ENCODE assay signal across 24 cellular contexts in genomic region chr3:14507345-14507741, GRCh38. TPM values are rescaled to one million over a fixed set of nuclear protein-coding genes. Genes with fewer than 3 reads are reported as not detected.
DNase-seq lines count a peak whose midpoint lies in the region; ATAC-seq and TF ChIP-seq lines count a peak whose summit lies in the region.
"Had no signal": no experiment of that assay in that cellular context is flagged by ENCODE, and none has a peak within 500 bp of the region (broad histone marks: within the 10 kb centered on the region; RNA-seq: fewer than 3 reads in every experiment).

No MANE protein-coding gene starts in this region.

- H2AK5ac ChIP-seq in neuronal stem cell (ENCODE audit: low read depth, low read length): peak overlapping the region; percentile 51

- no peak overlapping the region for H2BK15ac ChIP-seq in neuronal stem cell (ENCODE audit: low read length)

- H3K4ac ChIP-seq in neuronal stem cell (ENCODE audit: low read length): no peak overlapping the region

- H3K36me3 ChIP-seq in PC-9 (ENCODE audit: low read depth) (no peaks in the 10 kb centered on the region), neuronal stem cell (replicated peaks in 1 of 2; ENCODE audit: control insufficient read depth in 2 of 2, insufficient read depth in 2 of 2, low read length in 2 of 2) (peaks cover 0 to 3% of the 10 kb centered on the region in 2 donors)
- H3K36me3 ChIP-seq: lower lobe of right lung, neutrophil, SJSA1, WERI-Rb-1 had no signal

- WGBS in neuronal stem cell (ENCODE audit: extremely low coverage in 2 of 2, insufficient read length in 2 of 2, insufficient replicate concordance in 1 of 2), 2 donors: no CpG with 5 or more reads among the region's 12 CpGs

- no peak overlapping the region for H4K91ac ChIP-seq in neuronal stem cell (ENCODE audit: low read depth, low read length, poor library complexity)

- no peak overlapping the region for H4K8ac ChIP-seq in neuronal stem cell (ENCODE audit: low read depth, low read length)

- DNase-seq in NCI-H526 (lab: John Stamatoyannopoulos, UW): peak; percentile 32 to 61
- DNase-seq in NCI-H526 treated with DMSO at 0.1 percent for 48 hours (lab: John Stamatoyannopoulos, UW): no peak
- peak; percentile 63 for DNase-seq in D341Med (ENCODE audit: low spot score)
- peak; percentile 57 to 64 for DNase-seq in PC-9
- no peak for DNase-seq in neuronal stem cell (ENCODE audit: low spot score)
- no peak for DNase-seq in caudate nucleus (lab: John Stamatoyannopoulos, UW)
- DNase-seq: activated naive CD4-positive, alpha-beta T cell treated with anti-CD3 and anti-CD28 coated beads for 36 hours; activated T-cell treated with anti-CD3 and anti-CD28 coated beads, Interleukin-2, amount 50 U/mL, for 1 hour; anterior cingulate cortex; C1 segment of cervical spinal cord; GF-D8; lower lobe of right lung; NCI-H1105; NCI-H2029 treated with DMSO at 0.1 percent for 48 hours; NCI-H510A treated with DMSO at 0.1 percent for 48 hours; retina; WERI-Rb-1 had no signal

- H3K79me1 ChIP-seq in neuronal stem cell (ENCODE audit: low read depth, low read length): peaks cover 2% of the 10 kb centered on the region

- H3K4me1 ChIP-seq in PC-9 (replicated peaks; ENCODE audit: insufficient read depth) (no peaks in the 10 kb centered on the region), neuronal stem cell (ENCODE audit: control insufficient read depth in 2 of 2, insufficient read depth in 1 of 2, low read depth in 1 of 2, low read length in 2 of 2) (peaks cover 0 to 3% of the 10 kb centered on the region in 2 donors)
- H3K4me1 ChIP-seq: lower lobe of right lung had no signal

- H3K27ac ChIP-seq in PC-9 (no peak overlapping the region), neuronal stem cell (replicated peaks; ENCODE audit: low read length) (no peak overlapping the region), caudate nucleus (ENCODE audit: low read depth, low read length) (no peak overlapping the region)
- H3K27ac ChIP-seq: dorsolateral prefrontal cortex, hepatocyte, lower lobe of right lung, neutrophil, SJSA1, WERI-Rb-1 had no signal

- TF ChIP-seq CTCF in PC-9 (conservative IDR thresholded peaks at IDR 0.05): 0 out of 2 replicates have a peak, but pooled peaks have one; percentile 20

- H4K20me1 ChIP-seq in PC-9 (ENCODE audit: insufficient read depth): no peaks in the 10 kb centered on the region; the same call in 1 of the 2 replicates

- BruUV-seq in PC-9 (replicated peaks; lab: Mats Ljungman, UMichigan): no TSS peak

- no peak overlapping the region for H3K14ac ChIP-seq in neuronal stem cell (ENCODE audit: low read length)

- H3K23ac ChIP-seq in neuronal stem cell (ENCODE audit: low read depth, low read length, poor library complexity): no peak overlapping the region

- intact Hi-C loops in PC-9 (cut with micrococcal nuclease; ENCODE audit: unreplicated experiment): loop anchor here (2.0 to 5.0 kb wide), 3 partner anchors 247 to 611 kb away; no protein-coding TSS in a partner anchor

- H3K9ac ChIP-seq in neuronal stem cell (ENCODE audit: low read depth, low read length, poor library complexity): no peak overlapping the region

- POLR2A ChIA-PET in PC-9 (lab: Charles Lee; ENCODE audit: unreplicated experiment): no interaction called here

- H2BK5ac ChIP-seq in neuronal stem cell (ENCODE audit: low read length): peak overlapping the region; percentile 71

- no peaks in the 10 kb centered on the region for H3K9me2 ChIP-seq in PC-9 (ENCODE audit: insufficient read depth)

- peak overlapping the region; percentile 41 for H3K18ac ChIP-seq in neuronal stem cell (ENCODE audit: low read length)

- H3K27me3 ChIP-seq in PC-9 (ENCODE audit: insufficient read depth, low read depth) (0 out of 2 replicates have a peak, but pooled peaks cover 5% of the 10 kb centered on the region), neuronal stem cell (ENCODE audit: control insufficient read depth in 3 of 3, insufficient read depth in 3 of 3, low read depth in 1 of 3, low read length in 3 of 3) (peaks cover 0 to 18% (median 4%) of the 10 kb centered on the region in 3 experiments)
- H3K27me3 ChIP-seq: dorsolateral prefrontal cortex, hepatocyte, SJSA1 had no signal

- CTCF ChIA-PET in PC-9 (lab: Charles Lee): no interaction called here

- no peak overlapping the region for H2BK12ac ChIP-seq in neuronal stem cell (ENCODE audit: low read length)

- H3K4me2 ChIP-seq in PC-9 (no peak overlapping the region), neuronal stem cell (ENCODE audit: insufficient read depth, low read length, poor library complexity, severe bottlenecking) (no peak overlapping the region)
- H3K4me2 ChIP-seq: hepatocyte had no signal

- H3F3A ChIP-seq in PC-9 (ENCODE audit: insufficient read depth, low read depth): peaks cover 6% of the 10 kb centered on the region; the same call in 1 of the 2 replicates

- H3K9me3 ChIP-seq in PC-9 (ENCODE audit: insufficient read depth, low read depth) (peaks cover 7% of the 10 kb centered on the region), neuronal stem cell (replicated peaks in 1 of 2; ENCODE audit: control insufficient read depth in 2 of 2, insufficient read depth in 1 of 2, low read depth in 1 of 2, low read length in 2 of 2) (peaks cover 4 to 6% of the 10 kb centered on the region in 2 donors)
- H3K9me3 ChIP-seq: neutrophil, SJSA1 had no signal

- no peaks in the 10 kb centered on the region for H3K79me2 ChIP-seq in PC-9 (ENCODE audit: low read depth)
- H3K79me2 ChIP-seq: hepatocyte had no signal

- H2BK120ac ChIP-seq in neuronal stem cell (ENCODE audit: low read depth, low read length): no peak overlapping the region

- H3K4me3 ChIP-seq in PC-9 (no peak overlapping the region), neuronal stem cell (ENCODE audit: low read length in 2 of 2) (no peak overlapping the region)
- H3K4me3 ChIP-seq: dorsolateral prefrontal cortex, hepatocyte, lower lobe of right lung, SJSA1 had no signal

- ATAC-seq in HG02642 (IDR thresholded peaks at IDR 0.05; ENCODE audit: poor library complexity, unreplicated experiment) (no peak), GM18870 (IDR thresholded peaks at IDR 0.05; ENCODE audit: unreplicated experiment) (no peak)
- ATAC-seq: lower lobe of right lung had no signal

- H2AFZ ChIP-seq in PC-9: no peak overlapping the region
- H2AFZ ChIP-seq in neuronal stem cell (ENCODE audit: low read length): no peak overlapping the region
- H2AFZ ChIP-seq: hepatocyte had no signal

RNA-seq across cellular contexts. Expression of gene GRIP2, which starts 32.8 kb away (rescaled TPM):
- not detected in 2 replicates for total RNA-seq in PC-9 (2021)
- 0.77 TPM for polyA plus RNA-seq in neuronal stem cell (2013, experiment 1 of 2)
- 0.62 TPM for polyA plus RNA-seq in neuronal stem cell (2013, experiment 2 of 2)
- total RNA-seq: activated naive CD4-positive, alpha-beta T cell treated with anti-CD3 and anti-CD28 coated beads for 36 hours; T-helper 2 cell treated with Interferon-gamma antibody and Interleukin-4, amounts not matched to agents 100 ng/mL and 5 ng/mL, for 36 hours had no signal

Comparison
In these comparisons a context has a peak if more than half of its experiments do, and no peak if none do; other contexts are left out.
1. DNase-seq: peak in NCI-H526 (2 of 2), D341Med (single experiment) and PC-9 (2 of 2); none in NCI-H526 treated with DMSO at 0.1 percent for 48 hours (single experiment), neuronal stem cell (single experiment) and caudate nucleus (0 of 61).